In the genomic region with DNA sequence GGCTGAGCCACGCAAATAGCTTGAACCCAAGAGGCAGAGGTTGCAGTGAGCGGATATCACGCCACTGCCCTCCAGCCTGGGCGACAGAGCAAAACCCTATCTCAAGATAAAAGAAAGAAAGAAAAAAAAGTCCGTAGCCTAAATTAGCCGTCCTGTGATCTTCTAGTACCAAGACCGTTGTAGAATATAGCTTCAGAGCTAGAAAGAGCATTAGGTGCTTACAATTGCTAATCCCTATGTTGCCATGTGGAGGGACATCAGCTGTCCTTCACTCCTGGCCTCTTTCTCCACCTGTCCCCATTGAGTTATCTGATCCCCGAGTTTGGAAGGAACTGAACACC, we compare ENCODE assay signal across 8 cellular contexts. TPM values are rescaled to one million over a fixed set of nuclear protein-coding genes. Genes with fewer than 3 reads are reported as not detected.
DNase-seq lines count a peak whose midpoint lies in the region; ATAC-seq and TF ChIP-seq lines count a peak whose summit lies in the region.

No MANE protein-coding gene starts in this region.

- no peaks in the 10 kb centered on the region for H3K9me3 ChIP-seq in CD4-positive, CD25-positive, alpha-beta regulatory T cell (ENCODE audit: control insufficient read depth in 2 of 2, low read length in 2 of 2)
- no peaks in the 10 kb centered on the region for H3K9me3 ChIP-seq in mucosa of stomach (ENCODE audit: control insufficient read depth, low read length)

- TF ChIP-seq CTCF in HL-60 (IDR thresholded peaks at IDR 0.05; ENCODE audit: insufficient read depth, low read length) (no peak), activated B cell treated with CpG ODN at 0.5 μM for 24 hours (IDR thresholded peaks at IDR 0.05) (no peak)

- intact Hi-C loops in activated B cell treated with CpG ODN at 0.5 μM for 24 hours (cut with micrococcal nuclease) = loop anchor here (5.0 kb wide), 1 partner anchor 1246 kb away; a partner anchor contains a TSS

- peaks cover 7 to 28% (median 19%) of the 10 kb centered on the region in 4 donors for H3K4me1 Mint-ChIP-seq in CD4-positive, CD25-positive, alpha-beta regulatory T cell
- peaks cover 23% of the 10 kb centered on the region for H3K4me1 Mint-ChIP-seq in activated B cell treated with CpG ODN at 0.5 μM for 24 hours

- H3K9ac ChIP-seq in mucosa of stomach (ENCODE audit: low read length) = peak overlapping the region; percentile 77

- CTCF ChIA-PET in activated B cell treated with CpG ODN at 0.5 μM for 24 hours (lab: Charles Lee) = no interaction called here

- H3K27ac Mint-ChIP-seq in CD4-positive, CD25-positive, alpha-beta regulatory T cell = peak overlapping the region in 1 of 3 donors; percentile 91
- no peak overlapping the region for H3K27ac Mint-ChIP-seq in activated B cell treated with CpG ODN at 0.5 μM for 24 hours

- peak overlapping the region; percentile 87 to 92 (median 89) for H3K4me3 Mint-ChIP-seq in CD4-positive, CD25-positive, alpha-beta regulatory T cell
- H3K4me3 Mint-ChIP-seq in activated B cell treated with CpG ODN at 0.5 μM for 24 hours = peak overlapping the region; percentile 86

- H3K27me3 ChIP-seq in CD4-positive, CD25-positive, alpha-beta regulatory T cell (ENCODE audit: control insufficient read depth, insufficient read depth, low read length) = no peaks in the 10 kb centered on the region
- H3K27me3 ChIP-seq in HL-60 (ENCODE audit: insufficient read depth, poor library complexity, severe bottlenecking) = no peaks in the 10 kb centered on the region
- H3K27me3 ChIP-seq in mucosa of stomach (ENCODE audit: control insufficient read depth, insufficient read depth, low read length) = no peaks in the 10 kb centered on the region

- peaks cover 18% of the 10 kb centered on the region for H3K4me1 ChIP-seq in CD4-positive, CD25-positive, alpha-beta regulatory T cell (ENCODE audit: control insufficient read depth, insufficient read depth, low read length, poor library complexity, severe bottlenecking)
- H3K4me1 ChIP-seq in mucosa of stomach (ENCODE audit: control insufficient read depth, insufficient read depth, low read length) = peaks cover 8% of the 10 kb centered on the region

- H3K27me3 Mint-ChIP-seq in CD4-positive, CD25-positive, alpha-beta regulatory T cell = no peaks in the 10 kb centered on the region
- no peaks in the 10 kb centered on the region for H3K27me3 Mint-ChIP-seq in activated B cell treated with CpG ODN at 0.5 μM for 24 hours

- H3K36me3 ChIP-seq in CD4-positive, CD25-positive, alpha-beta regulatory T cell (ENCODE audit: control insufficient read depth, insufficient read depth, low read length) = no peaks in the 10 kb centered on the region
- H3K36me3 ChIP-seq in mucosa of stomach (ENCODE audit: control insufficient read depth, insufficient read depth, low read length) = no peaks in the 10 kb centered on the region

- peak overlapping the region; percentile 43 for H3K4me3 ChIP-seq in CD4-positive, CD25-positive, alpha-beta regulatory T cell (ENCODE audit: low read depth, low read length)
- H3K4me3 ChIP-seq in HL-60 (replicated peaks; ENCODE audit: insufficient read depth, low read length) (peak overlapping the region; percentile 84), mucosa of stomach (ENCODE audit: low read length) (peak overlapping the region; percentile 87)

- POLR2A ChIA-PET in activated B cell treated with CpG ODN at 0.5 μM for 24 hours (lab: Charles Lee) = no interaction called here

- H3K9me3 Mint-ChIP-seq in CD4-positive, CD25-positive, alpha-beta regulatory T cell = no peaks in the 10 kb centered on the region
- H3K9me3 Mint-ChIP-seq in activated B cell treated with CpG ODN at 0.5 μM for 24 hours = no peaks in the 10 kb centered on the region

- no peak for ATAC-seq in CD4-positive, CD25-positive, alpha-beta regulatory T cell (ENCODE audit: low read depth in 2 of 2)
- ATAC-seq in activated B cell treated with CpG ODN at 0.5 μM for 24 hours (ENCODE audit: low read depth) = no peak
- ATAC-seq in GM18873 (IDR thresholded peaks at IDR 0.05; ENCODE audit: low FRiP score, unreplicated experiment) = no peak

- no peak for DNase-seq in CD4-positive, CD25-positive, alpha-beta regulatory T cell
- DNase-seq in HL-60 (ENCODE audit: low read depth in 1 of 2, low spot score in 1 of 2) (no peak), activated B cell treated with CpG ODN at 0.5 μM for 24 hours (no peak), cortex of kidney (lab: John Stamatoyannopoulos, UW) (no peak), OCI-M2 (lab: John Stamatoyannopoulos, UW; ENCODE audit: unreplicated experiment) (no peak), NCI-H526 treated with DMSO at 0.1 percent for 48 hours (lab: John Stamatoyannopoulos, UW) (no peak)

- no peak overlapping the region for H3K27ac ChIP-seq in CD4-positive, CD25-positive, alpha-beta regulatory T cell (ENCODE audit: insufficient read depth, low read length, poor library complexity, severe bottlenecking)
- no peak overlapping the region for H3K27ac ChIP-seq in HL-60 (replicated peaks)

- H3K36me3 Mint-ChIP-seq in CD4-positive, CD25-positive, alpha-beta regulatory T cell = no peaks in the 10 kb centered on the region
- no peaks in the 10 kb centered on the region for H3K36me3 Mint-ChIP-seq in activated B cell treated with CpG ODN at 0.5 μM for 24 hours (ENCODE audit: low read depth)

RNA-seq across cellular contexts. Expression of a gene that starts 1.2 kb away (rescaled TPM):
- total RNA-seq in CD4-positive, CD25-positive, alpha-beta regulatory T cell = 9.3 TPM
- 10 to 100 TPM; 12.2 to 20.7 (median 17.2) TPM for polyA plus RNA-seq in CD4-positive, CD25-positive, alpha-beta regulatory T cell
- 0.91 and 1.6 TPM in 2 replicates for total RNA-seq in activated B cell treated with CpG ODN at 0.5 μM for 24 hours

RNA-seq across cellular contexts. Expression of a gene that starts 43.2 kb away (rescaled TPM):
- 40.5 TPM for total RNA-seq in CD4-positive, CD25-positive, alpha-beta regulatory T cell
- polyA plus RNA-seq in CD4-positive, CD25-positive, alpha-beta regulatory T cell = 100 to 1,000 TPM in 2 of 4 donors, 10 to 100 TPM in 2; 81.2 to 112 (median 102) TPM
- 40.6 and 43.5 TPM in 2 replicates for total RNA-seq in activated B cell treated with CpG ODN at 0.5 μM for 24 hours
